ENCODE assay signal across 1 cellular context in genomic region chr12:52069410-52070242, GRCh38.
A peak's percentile ranks its signal among the peaks of the same experiment; 100 is the strongest.
TF ChIP-seq lines count a peak whose summit lies in the region.

A gene with protein sequence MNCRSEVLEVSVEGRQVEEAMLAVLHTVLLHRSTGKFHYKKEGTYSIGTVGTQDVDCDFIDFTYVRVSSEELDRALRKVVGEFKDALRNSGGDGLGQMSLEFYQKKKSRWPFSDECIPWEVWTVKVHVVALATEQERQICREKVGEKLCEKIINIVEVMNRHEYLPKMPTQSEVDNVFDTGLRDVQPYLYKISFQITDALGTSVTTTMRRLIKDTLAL (plus strand): TSS chr12:52069978. CDS start chr12:52073651, 3,673 bp downstream.

TF ChIP-seq in HEK293, 187 proteins besides CTCF, POLR2A, EP300 and RAD21 (continued from another document and continues in another):
- TF ChIP-seq, protein P1, sequence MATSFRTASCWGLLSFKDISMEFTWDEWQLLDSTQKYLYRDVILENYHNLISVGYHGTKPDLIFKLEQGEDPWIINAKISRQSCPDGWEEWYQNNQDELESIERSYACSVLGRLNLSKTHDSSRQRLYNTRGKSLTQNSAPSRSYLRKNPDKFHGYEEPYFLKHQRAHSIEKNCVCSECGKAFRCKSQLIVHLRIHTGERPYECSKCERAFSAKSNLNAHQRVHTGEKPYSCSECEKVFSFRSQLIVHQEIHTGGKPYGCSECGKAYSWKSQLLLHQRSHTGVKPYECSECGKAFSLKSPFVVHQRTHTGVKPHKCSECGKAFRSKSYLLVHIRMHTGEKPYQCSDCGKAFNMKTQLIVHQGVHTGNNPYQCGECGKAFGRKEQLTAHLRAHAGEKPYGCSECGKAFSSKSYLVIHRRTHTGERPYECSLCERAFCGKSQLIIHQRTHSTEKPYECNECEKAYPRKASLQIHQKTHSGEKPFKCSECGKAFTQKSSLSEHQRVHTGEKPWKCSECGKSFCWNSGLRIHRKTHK (tag by site-specific recombination; IDR thresholded peaks at IDR 0.05): no peak
- TF ChIP-seq ZNF510 (tag by site-specific recombination; IDR thresholded peaks at IDR 0.05; ENCODE audit: insufficient replicate concordance) (no peak), ZNF596 (tag by site-specific recombination; IDR thresholded peaks at IDR 0.05) (no peak), ZNF184 (tag by site-specific recombination; IDR thresholded peaks at IDR 0.05) (no peak), ZNF138 (tag by site-specific recombination; IDR thresholded peaks at IDR 0.05; ENCODE audit: borderline replicate concordance) (no peak), SP3 (tag by site-specific recombination; IDR thresholded peaks at IDR 0.05) (peak; percentile 95), GLIS2 (tag by site-specific recombination; IDR thresholded peaks at IDR 0.05) (peak; percentile 99), KLF1 (tag by site-specific recombination; IDR thresholded peaks at IDR 0.05) (peak; percentile 78), ZNF555 (tag by site-specific recombination; conservative IDR thresholded peaks at IDR 0.05) (no peak), ZNF529 (tag by site-specific recombination; IDR thresholded peaks at IDR 0.05; ENCODE audit: insufficient replicate concordance) (no peak), ZNF660 (tag by site-specific recombination; IDR thresholded peaks at IDR 0.05) (peak; percentile 92), ZNF513 (tag by site-specific recombination; IDR thresholded peaks at IDR 0.05) (peak; percentile 99), ZNF404 (tag by site-specific recombination; IDR thresholded peaks at IDR 0.05) (no peak), ZNF571 (tag by site-specific recombination; IDR thresholded peaks at IDR 0.05) (no peak), ZNF514 (tag by site-specific recombination; IDR thresholded peaks at IDR 0.05) (no peak), ZNF544 (tag by site-specific recombination; IDR thresholded peaks at IDR 0.05) (no peak), ZNF155 (tag by site-specific recombination; IDR thresholded peaks at IDR 0.05) (no peak), ZFP3 (tag by site-specific recombination; IDR thresholded peaks at IDR 0.05; ENCODE audit: low read depth) (no peak), ZNF610 (tag by site-specific recombination; IDR thresholded peaks at IDR 0.05; ENCODE audit: borderline replicate concordance) (peak; percentile 56; the same call in 1 of the 2 replicates), ZNF16 (tag by site-specific recombination; IDR thresholded peaks at IDR 0.05; ENCODE audit: low read depth) (no peak), ZNF670 (tag by site-specific recombination; IDR thresholded peaks at IDR 0.05; ENCODE audit: low read depth) (no peak), ZNF169 (tag by site-specific recombination; IDR thresholded peaks at IDR 0.05) (0 out of 2 replicates have a peak, but pooled peaks have one; percentile 39), ZNF311 (tag by site-specific recombination; IDR thresholded peaks at IDR 0.05; ENCODE audit: borderline replicate concordance) (no peak), MZF1 (tag by site-specific recombination; IDR thresholded peaks at IDR 0.05; ENCODE audit: borderline replicate concordance) (no peak), ZFP69B (tag by site-specific recombination; IDR thresholded peaks at IDR 0.05) (peak; percentile 63), GFI1B (tag by site-specific recombination; IDR thresholded peaks at IDR 0.05) (no peak), PRDM1 (tag by site-specific recombination; IDR thresholded peaks at IDR 0.05) (no peak), KLF8 (tag by site-specific recombination; IDR thresholded peaks at IDR 0.05) (peak; percentile 100), ZNF280C (tag by site-specific recombination; IDR thresholded peaks at IDR 0.05) (no peak), SETDB1 (IDR thresholded peaks at IDR 0.05; ENCODE audit: insufficient read length, low read length) (no peak), ZNF157 (tag by site-specific recombination; IDR thresholded peaks at IDR 0.05) (no peak), ZBTB21 (tag by site-specific recombination; IDR thresholded peaks at IDR 0.05) (peak; percentile 70; the same call in 1 of the 2 replicates), ZNF366 (tag by site-specific recombination; conservative IDR thresholded peaks at IDR 0.05) (peak; percentile 23; the same call in 1 of the 2 replicates), ZNF114 (tag by site-specific recombination; IDR thresholded peaks at IDR 0.05) (no peak), KLF9 (tag by site-specific recombination; IDR thresholded peaks at IDR 0.05; ENCODE audit: low read depth) (peak; percentile 97), ZNF768 (tag by site-specific recombination; IDR thresholded peaks at IDR 0.05) (no peak), ZNF585B (tag by site-specific recombination; IDR thresholded peaks at IDR 0.05) (no peak), ZNF221 (tag by site-specific recombination; IDR thresholded peaks at IDR 0.05; ENCODE audit: borderline replicate concordance) (no peak), ZFP37 (tag by site-specific recombination; IDR thresholded peaks at IDR 0.05) (peak; percentile 89; the same call in 1 of the 2 replicates), SP2 (tag by site-specific recombination; IDR thresholded peaks at IDR 0.05) (peak; percentile 92), HOXA7 (CRISPR knock-in tag; IDR thresholded peaks at IDR 0.05; ENCODE audit: borderline replicate concordance) (no peak), ZNF600 (tag by site-specific recombination; IDR thresholded peaks at IDR 0.05) (peak; percentile 89), GLIS1 (tag by site-specific recombination; IDR thresholded peaks at IDR 0.05) (peak; percentile 92), ZNF664 (tag by site-specific recombination; IDR thresholded peaks at IDR 0.05) (no peak), ZNF621 (tag by site-specific recombination; IDR thresholded peaks at IDR 0.05) (no peak), OSR2 (tag by site-specific recombination; IDR thresholded peaks at IDR 0.05) (peak; percentile 9; the same call in 1 of the 2 replicates), GLI2 (tag by site-specific recombination; IDR thresholded peaks at IDR 0.05; ENCODE audit: borderline replicate concordance, low read depth) (no peak), ZNF23 (tag by site-specific recombination; IDR thresholded peaks at IDR 0.05; ENCODE audit: borderline replicate concordance) (no peak), ZNF48 (tag by site-specific recombination; IDR thresholded peaks at IDR 0.05) (no peak), EGR2 (tag by site-specific recombination; IDR thresholded peaks at IDR 0.05; ENCODE audit: low read depth) (peak; percentile 96), OVOL3 (tag by site-specific recombination; IDR thresholded peaks at IDR 0.05) (no peak)
- TF ChIP-seq, protein P2, sequence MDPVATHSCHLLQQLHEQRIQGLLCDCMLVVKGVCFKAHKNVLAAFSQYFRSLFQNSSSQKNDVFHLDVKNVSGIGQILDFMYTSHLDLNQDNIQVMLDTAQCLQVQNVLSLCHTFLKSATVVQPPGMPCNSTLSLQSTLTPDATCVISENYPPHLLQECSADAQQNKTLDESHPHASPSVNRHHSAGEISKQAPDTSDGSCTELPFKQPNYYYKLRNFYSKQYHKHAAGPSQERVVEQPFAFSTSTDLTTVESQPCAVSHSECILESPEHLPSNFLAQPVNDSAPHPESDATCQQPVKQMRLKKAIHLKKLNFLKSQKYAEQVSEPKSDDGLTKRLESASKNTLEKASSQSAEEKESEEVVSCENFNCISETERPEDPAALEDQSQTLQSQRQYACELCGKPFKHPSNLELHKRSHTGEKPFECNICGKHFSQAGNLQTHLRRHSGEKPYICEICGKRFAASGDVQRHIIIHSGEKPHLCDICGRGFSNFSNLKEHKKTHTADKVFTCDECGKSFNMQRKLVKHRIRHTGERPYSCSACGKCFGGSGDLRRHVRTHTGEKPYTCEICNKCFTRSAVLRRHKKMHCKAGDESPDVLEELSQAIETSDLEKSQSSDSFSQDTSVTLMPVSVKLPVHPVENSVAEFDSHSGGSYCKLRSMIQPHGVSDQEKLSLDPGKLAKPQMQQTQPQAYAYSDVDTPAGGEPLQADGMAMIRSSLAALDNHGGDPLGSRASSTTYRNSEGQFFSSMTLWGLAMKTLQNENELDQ (tag by site-specific recombination; IDR thresholded peaks at IDR 0.05; ENCODE audit: low read depth): no peak
- TF ChIP-seq, protein P3, sequence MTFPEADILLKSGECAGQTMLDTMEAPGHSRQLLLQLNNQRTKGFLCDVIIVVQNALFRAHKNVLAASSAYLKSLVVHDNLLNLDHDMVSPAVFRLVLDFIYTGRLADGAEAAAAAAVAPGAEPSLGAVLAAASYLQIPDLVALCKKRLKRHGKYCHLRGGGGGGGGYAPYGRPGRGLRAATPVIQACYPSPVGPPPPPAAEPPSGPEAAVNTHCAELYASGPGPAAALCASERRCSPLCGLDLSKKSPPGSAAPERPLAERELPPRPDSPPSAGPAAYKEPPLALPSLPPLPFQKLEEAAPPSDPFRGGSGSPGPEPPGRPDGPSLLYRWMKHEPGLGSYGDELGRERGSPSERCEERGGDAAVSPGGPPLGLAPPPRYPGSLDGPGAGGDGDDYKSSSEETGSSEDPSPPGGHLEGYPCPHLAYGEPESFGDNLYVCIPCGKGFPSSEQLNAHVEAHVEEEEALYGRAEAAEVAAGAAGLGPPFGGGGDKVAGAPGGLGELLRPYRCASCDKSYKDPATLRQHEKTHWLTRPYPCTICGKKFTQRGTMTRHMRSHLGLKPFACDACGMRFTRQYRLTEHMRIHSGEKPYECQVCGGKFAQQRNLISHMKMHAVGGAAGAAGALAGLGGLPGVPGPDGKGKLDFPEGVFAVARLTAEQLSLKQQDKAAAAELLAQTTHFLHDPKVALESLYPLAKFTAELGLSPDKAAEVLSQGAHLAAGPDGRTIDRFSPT (tag by site-specific recombination; IDR thresholded peaks at IDR 0.05): peak; percentile 84
- TF ChIP-seq, protein P4, sequence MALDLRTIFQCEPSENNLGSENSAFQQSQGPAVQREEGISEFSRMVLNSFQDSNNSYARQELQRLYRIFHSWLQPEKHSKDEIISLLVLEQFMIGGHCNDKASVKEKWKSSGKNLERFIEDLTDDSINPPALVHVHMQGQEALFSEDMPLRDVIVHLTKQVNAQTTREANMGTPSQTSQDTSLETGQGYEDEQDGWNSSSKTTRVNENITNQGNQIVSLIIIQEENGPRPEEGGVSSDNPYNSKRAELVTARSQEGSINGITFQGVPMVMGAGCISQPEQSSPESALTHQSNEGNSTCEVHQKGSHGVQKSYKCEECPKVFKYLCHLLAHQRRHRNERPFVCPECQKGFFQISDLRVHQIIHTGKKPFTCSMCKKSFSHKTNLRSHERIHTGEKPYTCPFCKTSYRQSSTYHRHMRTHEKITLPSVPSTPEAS (tag by site-specific recombination; IDR thresholded peaks at IDR 0.05): peak; percentile 60; the same call in 1 of the 2 replicates
- TF ChIP-seq, protein P5, sequence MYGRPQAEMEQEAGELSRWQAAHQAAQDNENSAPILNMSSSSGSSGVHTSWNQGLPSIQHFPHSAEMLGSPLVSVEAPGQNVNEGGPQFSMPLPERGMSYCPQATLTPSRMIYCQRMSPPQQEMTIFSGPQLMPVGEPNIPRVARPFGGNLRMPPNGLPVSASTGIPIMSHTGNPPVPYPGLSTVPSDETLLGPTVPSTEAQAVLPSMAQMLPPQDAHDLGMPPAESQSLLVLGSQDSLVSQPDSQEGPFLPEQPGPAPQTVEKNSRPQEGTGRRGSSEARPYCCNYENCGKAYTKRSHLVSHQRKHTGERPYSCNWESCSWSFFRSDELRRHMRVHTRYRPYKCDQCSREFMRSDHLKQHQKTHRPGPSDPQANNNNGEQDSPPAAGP (tag by site-specific recombination; IDR thresholded peaks at IDR 0.05): peak; percentile 98
- TF ChIP-seq, protein P6, sequence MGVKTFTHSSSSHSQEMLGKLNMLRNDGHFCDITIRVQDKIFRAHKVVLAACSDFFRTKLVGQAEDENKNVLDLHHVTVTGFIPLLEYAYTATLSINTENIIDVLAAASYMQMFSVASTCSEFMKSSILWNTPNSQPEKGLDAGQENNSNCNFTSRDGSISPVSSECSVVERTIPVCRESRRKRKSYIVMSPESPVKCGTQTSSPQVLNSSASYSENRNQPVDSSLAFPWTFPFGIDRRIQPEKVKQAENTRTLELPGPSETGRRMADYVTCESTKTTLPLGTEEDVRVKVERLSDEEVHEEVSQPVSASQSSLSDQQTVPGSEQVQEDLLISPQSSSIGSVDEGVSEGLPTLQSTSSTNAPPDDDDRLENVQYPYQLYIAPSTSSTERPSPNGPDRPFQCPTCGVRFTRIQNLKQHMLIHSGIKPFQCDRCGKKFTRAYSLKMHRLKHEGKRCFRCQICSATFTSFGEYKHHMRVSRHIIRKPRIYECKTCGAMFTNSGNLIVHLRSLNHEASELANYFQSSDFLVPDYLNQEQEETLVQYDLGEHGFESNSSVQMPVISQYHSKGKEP (tag by site-specific recombination; IDR thresholded peaks at IDR 0.05): no peak
- TF ChIP-seq, protein P7, sequence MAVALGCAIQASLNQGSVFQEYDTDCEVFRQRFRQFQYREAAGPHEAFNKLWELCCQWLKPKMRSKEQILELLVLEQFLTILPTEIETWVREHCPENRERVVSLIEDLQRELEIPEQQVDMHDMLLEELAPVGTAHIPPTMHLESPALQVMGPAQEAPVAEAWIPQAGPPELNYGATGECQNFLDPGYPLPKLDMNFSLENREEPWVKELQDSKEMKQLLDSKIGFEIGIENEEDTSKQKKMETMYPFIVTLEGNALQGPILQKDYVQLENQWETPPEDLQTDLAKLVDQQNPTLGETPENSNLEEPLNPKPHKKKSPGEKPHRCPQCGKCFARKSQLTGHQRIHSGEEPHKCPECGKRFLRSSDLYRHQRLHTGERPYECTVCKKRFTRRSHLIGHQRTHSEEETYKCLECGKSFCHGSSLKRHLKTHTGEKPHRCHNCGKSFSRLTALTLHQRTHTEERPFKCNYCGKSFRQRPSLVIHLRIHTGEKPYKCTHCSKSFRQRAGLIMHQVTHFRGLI (tag by site-specific recombination; IDR thresholded peaks at IDR 0.05): peak; percentile 69
